15 cellular contexts compared by ENCODE assay signal in the genomic region with DNA sequence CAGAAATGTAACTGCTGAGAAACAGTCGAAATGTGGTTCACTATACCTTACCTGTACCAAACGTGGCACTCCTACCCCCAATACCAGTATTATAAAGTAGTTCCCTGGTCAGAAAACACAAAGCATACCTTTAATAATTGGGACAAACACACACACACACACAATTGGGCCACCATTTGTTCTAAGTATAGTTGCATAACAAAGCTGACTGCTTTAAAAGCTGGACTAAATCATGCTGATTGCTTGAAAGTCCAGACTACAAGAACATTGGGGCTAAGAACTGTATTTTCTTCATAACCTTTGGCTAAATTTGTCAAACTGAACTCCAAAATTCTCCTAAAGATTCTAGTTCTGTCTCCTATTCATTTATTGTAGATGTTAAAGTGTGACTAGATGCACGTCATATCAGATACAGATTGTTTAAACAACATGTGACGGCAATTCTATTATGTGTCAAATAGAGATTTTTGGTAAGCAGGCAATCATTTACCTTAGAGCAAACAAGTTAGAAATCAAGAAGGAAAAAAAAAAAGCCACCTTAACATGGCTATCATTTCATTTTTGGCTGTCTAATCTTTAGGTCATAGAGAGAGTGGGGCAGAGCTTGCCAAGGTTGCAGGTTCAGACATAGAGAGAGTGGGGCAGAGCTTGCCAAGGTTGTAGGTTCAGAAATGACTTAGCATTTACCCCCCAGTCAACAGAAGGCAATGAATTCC.
DNase-seq lines count a peak whose midpoint lies in the region; ATAC-seq and TF ChIP-seq lines count a peak whose summit lies in the region.
"Had no signal": no experiment of that assay in that cellular context is flagged by ENCODE, and none has a peak within 500 bp of the region (broad histone marks: within the 10 kb centered on the region; RNA-seq: fewer than 3 reads in every experiment).

No MANE protein-coding gene starts in this region.

- ATAC-seq in esophagus mucosa: peak; percentile 44
- peak; percentile 82 for ATAC-seq in mucosa of descending colon
- ATAC-seq in GM21515 (IDR thresholded peaks at IDR 0.05; ENCODE audit: unreplicated experiment): no peak

- H3K4me1 ChIP-seq in mucosa of descending colon (ENCODE audit: low read depth): peaks cover 8% of the 10 kb centered on the region
- H3K4me1 ChIP-seq: Peyer's patch, SJCRH30 had no signal

- no peak overlapping the region for H3K4me3 ChIP-seq in mucosa of descending colon
- H3K4me3 ChIP-seq: Peyer's patch, SJCRH30 had no signal

- no peak for TF ChIP-seq CTCF in 22Rv1 (IDR thresholded peaks at IDR 0.05)
- no peak for TF ChIP-seq CTCF in mucosa of descending colon (IDR thresholded peaks at IDR 0.05)

- no peaks in the 10 kb centered on the region for H3K9me3 ChIP-seq in mucosa of descending colon
- H3K9me3 ChIP-seq: Peyer's patch, SJCRH30 had no signal

- intact Hi-C loops in mucosa of descending colon (cut with DNase I, micrococcal nuclease): no loop called here

- H3K27ac ChIP-seq in 22Rv1: peak overlapping the region; percentile 53
- H3K27ac ChIP-seq: Peyer's patch, SJCRH30 had no signal

- DNase-seq in DMS53 treated with DMSO at 0.1 percent for 48 hours (lab: John Stamatoyannopoulos, UW; ENCODE audit: unreplicated experiment) (peak; percentile 15), mucosa of descending colon (no peak), NCI-H1105 treated with DMSO at 0.1 percent for 48 hours (lab: John Stamatoyannopoulos, UW) (no peak), NAMALWA (ENCODE audit: low spot score) (no peak)
- DNase-seq: ACHN; CD4-positive, CD25-positive, alpha-beta regulatory T cell; HFFc6; NCI-H1417 treated with DMSO at 0.1 percent for 48 hours; NCI-H2029; NCI-H510A treated with DMSO at 0.1 percent for 48 hours; Peyer's patch; SJCRH30 had no signal

- no peaks in the 10 kb centered on the region for H3K36me3 ChIP-seq in mucosa of descending colon (ENCODE audit: low read depth)
- H3K36me3 ChIP-seq: Peyer's patch, SJCRH30 had no signal
